In genomic region chr15:76346666-76347506, GRCh38 we compare ENCODE assay signal across 1 cellular context.
A peak's percentile ranks its signal among the peaks of the same experiment; 100 is the strongest.
TF ChIP-seq lines count a peak whose summit lies in the region.

No MANE protein-coding gene starts in this region.

TF ChIP-seq in HEK293, 187 proteins besides CTCF, POLR2A, EP300 and RAD21 (continued from another document):
- TF ChIP-seq, protein P1, sequence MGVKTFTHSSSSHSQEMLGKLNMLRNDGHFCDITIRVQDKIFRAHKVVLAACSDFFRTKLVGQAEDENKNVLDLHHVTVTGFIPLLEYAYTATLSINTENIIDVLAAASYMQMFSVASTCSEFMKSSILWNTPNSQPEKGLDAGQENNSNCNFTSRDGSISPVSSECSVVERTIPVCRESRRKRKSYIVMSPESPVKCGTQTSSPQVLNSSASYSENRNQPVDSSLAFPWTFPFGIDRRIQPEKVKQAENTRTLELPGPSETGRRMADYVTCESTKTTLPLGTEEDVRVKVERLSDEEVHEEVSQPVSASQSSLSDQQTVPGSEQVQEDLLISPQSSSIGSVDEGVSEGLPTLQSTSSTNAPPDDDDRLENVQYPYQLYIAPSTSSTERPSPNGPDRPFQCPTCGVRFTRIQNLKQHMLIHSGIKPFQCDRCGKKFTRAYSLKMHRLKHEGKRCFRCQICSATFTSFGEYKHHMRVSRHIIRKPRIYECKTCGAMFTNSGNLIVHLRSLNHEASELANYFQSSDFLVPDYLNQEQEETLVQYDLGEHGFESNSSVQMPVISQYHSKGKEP (tag by site-specific recombination; IDR thresholded peaks at IDR 0.05) = no peak
- TF ChIP-seq ZNF660 (tag by site-specific recombination; IDR thresholded peaks at IDR 0.05) (0 out of 2 replicates have a peak, but pooled peaks have one; percentile 18), ZFHX2 (tag by site-specific recombination; conservative IDR thresholded peaks at IDR 0.05) (no peak), ZBTB8A (tag by site-specific recombination; IDR thresholded peaks at IDR 0.05) (peak; percentile 60), PATZ1 (tag by site-specific recombination; IDR thresholded peaks at IDR 0.05) (peak; percentile 20), GLIS2 (tag by site-specific recombination; IDR thresholded peaks at IDR 0.05) (0 out of 2 replicates have a peak, but pooled peaks have one; percentile 10), ZNF350 (tag by site-specific recombination; IDR thresholded peaks at IDR 0.05) (no peak), ZBTB20 (tag by site-specific recombination; IDR thresholded peaks at IDR 0.05) (peak; percentile 82), ZBTB48 (tag by site-specific recombination; IDR thresholded peaks at IDR 0.05) (no peak; the same call in 1 of the 2 replicates), ZNF19 (tag by site-specific recombination; IDR thresholded peaks at IDR 0.05; ENCODE audit: low read depth) (no peak), REPIN1 (tag by site-specific recombination; IDR thresholded peaks at IDR 0.05; ENCODE audit: low read depth) (no peak), ZNF777 (tag by site-specific recombination; IDR thresholded peaks at IDR 0.05; ENCODE audit: borderline replicate concordance) (no peak), ZNF221 (tag by site-specific recombination; IDR thresholded peaks at IDR 0.05; ENCODE audit: borderline replicate concordance) (no peak)
- TF ChIP-seq, protein P2, sequence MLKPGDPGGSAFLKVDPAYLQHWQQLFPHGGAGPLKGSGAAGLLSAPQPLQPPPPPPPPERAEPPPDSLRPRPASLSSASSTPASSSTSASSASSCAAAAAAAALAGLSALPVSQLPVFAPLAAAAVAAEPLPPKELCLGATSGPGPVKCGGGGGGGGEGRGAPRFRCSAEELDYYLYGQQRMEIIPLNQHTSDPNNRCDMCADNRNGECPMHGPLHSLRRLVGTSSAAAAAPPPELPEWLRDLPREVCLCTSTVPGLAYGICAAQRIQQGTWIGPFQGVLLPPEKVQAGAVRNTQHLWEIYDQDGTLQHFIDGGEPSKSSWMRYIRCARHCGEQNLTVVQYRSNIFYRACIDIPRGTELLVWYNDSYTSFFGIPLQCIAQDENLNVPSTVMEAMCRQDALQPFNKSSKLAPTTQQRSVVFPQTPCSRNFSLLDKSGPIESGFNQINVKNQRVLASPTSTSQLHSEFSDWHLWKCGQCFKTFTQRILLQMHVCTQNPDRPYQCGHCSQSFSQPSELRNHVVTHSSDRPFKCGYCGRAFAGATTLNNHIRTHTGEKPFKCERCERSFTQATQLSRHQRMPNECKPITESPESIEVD (tag by site-specific recombination; IDR thresholded peaks at IDR 0.05) = peak; percentile 60
- TF ChIP-seq, protein P3, sequence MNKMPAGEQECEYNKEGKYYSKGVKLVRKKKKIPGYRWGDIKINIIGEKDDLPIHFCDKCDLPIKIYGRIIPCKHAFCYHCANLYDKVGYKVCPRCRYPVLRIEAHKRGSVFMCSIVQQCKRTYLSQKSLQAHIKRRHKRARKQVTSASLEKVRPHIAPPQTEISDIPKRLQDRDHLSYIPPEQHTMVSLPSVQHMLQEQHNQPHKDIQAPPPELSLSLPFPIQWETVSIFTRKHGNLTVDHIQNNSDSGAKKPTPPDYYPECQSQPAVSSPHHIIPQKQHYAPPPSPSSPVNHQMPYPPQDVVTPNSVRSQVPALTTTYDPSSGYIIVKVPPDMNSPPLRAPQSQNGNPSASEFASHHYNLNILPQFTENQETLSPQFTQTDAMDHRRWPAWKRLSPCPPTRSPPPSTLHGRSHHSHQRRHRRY (tag by site-specific recombination; IDR thresholded peaks at IDR 0.05) = no peak
- TF ChIP-seq, protein P4, sequence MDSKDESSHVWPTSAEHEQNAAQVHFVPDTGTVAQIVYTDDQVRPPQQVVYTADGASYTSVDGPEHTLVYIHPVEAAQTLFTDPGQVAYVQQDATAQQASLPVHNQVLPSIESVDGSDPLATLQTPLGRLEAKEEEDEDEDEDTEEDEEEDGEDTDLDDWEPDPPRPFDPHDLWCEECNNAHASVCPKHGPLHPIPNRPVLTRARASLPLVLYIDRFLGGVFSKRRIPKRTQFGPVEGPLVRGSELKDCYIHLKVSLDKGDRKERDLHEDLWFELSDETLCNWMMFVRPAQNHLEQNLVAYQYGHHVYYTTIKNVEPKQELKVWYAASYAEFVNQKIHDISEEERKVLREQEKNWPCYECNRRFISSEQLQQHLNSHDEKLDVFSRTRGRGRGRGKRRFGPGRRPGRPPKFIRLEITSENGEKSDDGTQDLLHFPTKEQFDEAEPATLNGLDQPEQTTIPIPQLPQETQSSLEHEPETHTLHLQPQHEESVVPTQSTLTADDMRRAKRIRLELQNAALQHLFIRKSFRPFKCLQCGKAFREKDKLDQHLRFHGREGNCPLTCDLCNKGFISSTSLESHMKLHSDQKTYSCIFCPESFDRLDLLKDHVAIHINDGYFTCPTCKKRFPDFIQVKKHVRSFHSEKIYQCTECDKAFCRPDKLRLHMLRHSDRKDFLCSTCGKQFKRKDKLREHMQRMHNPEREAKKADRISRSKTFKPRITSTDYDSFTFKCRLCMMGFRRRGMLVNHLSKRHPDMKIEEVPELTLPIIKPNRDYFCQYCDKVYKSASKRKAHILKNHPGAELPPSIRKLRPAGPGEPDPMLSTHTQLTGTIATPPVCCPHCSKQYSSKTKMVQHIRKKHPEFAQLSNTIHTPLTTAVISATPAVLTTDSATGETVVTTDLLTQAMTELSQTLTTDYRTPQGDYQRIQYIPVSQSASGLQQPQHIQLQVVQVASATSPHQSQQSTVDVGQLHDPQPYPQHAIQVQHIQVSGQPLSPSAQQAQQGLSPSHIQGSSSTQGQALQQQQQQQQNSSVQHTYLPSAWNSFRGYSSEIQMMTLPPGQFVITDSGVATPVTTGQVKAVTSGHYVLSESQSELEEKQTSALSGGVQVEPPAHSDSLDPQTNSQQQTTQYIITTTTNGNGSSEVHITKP (tag by site-specific recombination; IDR thresholded peaks at IDR 0.05) = peak; percentile 39; the same call in 1 of the 2 replicates
- TF ChIP-seq, protein P5, sequence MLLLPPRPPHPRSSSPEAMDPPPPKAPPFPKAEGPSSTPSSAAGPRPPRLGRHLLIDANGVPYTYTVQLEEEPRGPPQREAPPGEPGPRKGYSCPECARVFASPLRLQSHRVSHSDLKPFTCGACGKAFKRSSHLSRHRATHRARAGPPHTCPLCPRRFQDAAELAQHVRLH (tag by site-specific recombination; IDR thresholded peaks at IDR 0.05) = no peak
- TF ChIP-seq, protein P6, sequence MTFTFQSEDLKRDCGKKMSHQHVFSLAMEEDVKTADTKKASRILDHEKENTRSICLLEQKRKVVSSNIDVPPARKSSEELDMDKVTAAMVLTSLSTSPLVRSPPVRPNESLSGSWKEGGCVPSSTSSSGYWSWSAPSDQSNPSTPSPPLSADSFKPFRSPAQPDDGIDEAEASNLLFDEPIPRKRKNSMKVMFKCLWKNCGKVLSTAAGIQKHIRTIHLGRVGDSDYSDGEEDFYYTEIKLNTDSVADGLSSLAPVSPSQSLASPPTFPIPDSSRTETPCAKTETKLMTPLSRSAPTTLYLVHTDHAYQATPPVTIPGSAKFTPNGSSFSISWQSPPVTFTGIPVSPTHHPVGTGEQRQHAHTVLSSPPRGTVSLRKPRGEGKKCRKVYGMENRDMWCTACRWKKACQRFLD (tag by site-specific recombination; IDR thresholded peaks at IDR 0.05) = no peak
TF ChIP-seq in HEK293: peak in this region for 19.
